In genomic region chr14:24274101-24274543, GRCh38 we compare ENCODE assay signal across 9 cellular contexts. TPM values are rescaled to one million over a fixed set of nuclear protein-coding genes. Genes with fewer than 3 reads are reported as not detected.
DNase-seq lines count a peak whose midpoint lies in the region; ATAC-seq and TF ChIP-seq lines count a peak whose summit lies in the region.
"Had no signal": no experiment of that assay in that cellular context is flagged by ENCODE, and none has a peak within 500 bp of the region (broad histone marks: within the 10 kb centered on the region; RNA-seq: fewer than 3 reads in every experiment).

No MANE protein-coding gene starts in this region.

- peak overlapping the region; percentile 74 for H3K4me2 ChIP-seq in OCI-LY3 (ENCODE audit: low read length)

- H4K20me1 ChIP-seq in OCI-LY3 (ENCODE audit: insufficient read depth, low read length) = no peaks in the 10 kb centered on the region

- peak overlapping the region; percentile 38 for H3K27ac ChIP-seq in OCI-LY3 (ENCODE audit: low read length)

- no peaks in the 10 kb centered on the region for H3K27me3 Mint-ChIP-seq in activated naive CD8-positive, alpha-beta T cell treated with anti-CD3 and anti-CD28 coated beads, Interleukin-2, amount 10 ng/mL, durations not matched to agents 7 days and 5 days

- H3K4me3 Mint-ChIP-seq in activated naive CD8-positive, alpha-beta T cell treated with anti-CD3 and anti-CD28 coated beads, Interleukin-2, amount 10 ng/mL, durations not matched to agents 7 days and 5 days = peak overlapping the region; percentile 75

- no peaks in the 10 kb centered on the region for H3K36me3 ChIP-seq in OCI-LY3 (replicated peaks; ENCODE audit: low read depth, low read length)
- H3K36me3 ChIP-seq: thoracic aorta had no signal

- H3K9me3 ChIP-seq in OCI-LY3 (ENCODE audit: insufficient read depth, low read length) = no peaks in the 10 kb centered on the region
- H3K9me3 ChIP-seq: thoracic aorta had no signal

- H3K36me3 Mint-ChIP-seq in activated naive CD8-positive, alpha-beta T cell treated with anti-CD3 and anti-CD28 coated beads, Interleukin-2, amount 10 ng/mL, durations not matched to agents 7 days and 5 days = peaks cover 6% of the 10 kb centered on the region

- TF ChIP-seq CTCF in OCI-LY3 (IDR thresholded peaks at IDR 0.05; ENCODE audit: low read depth, low read length) = no peak

- H3K27ac Mint-ChIP-seq in activated naive CD8-positive, alpha-beta T cell treated with anti-CD3 and anti-CD28 coated beads, Interleukin-2, amount 10 ng/mL, durations not matched to agents 7 days and 5 days = peak overlapping the region; percentile 94

- DNase-seq in activated naive CD8-positive, alpha-beta T cell treated with anti-CD3 and anti-CD28 coated beads, Interleukin-2, amount 10 ng/mL, durations not matched to agents 7 days and 5 days = no peak
- DNase-seq in stimulated activated CD4-positive, alpha-beta T cell treated with anti-CD3 and anti-CD28 coated beads, Interleukin-2, amount 100 ng/mL, for 4 hours (ENCODE audit: low read depth) = peak; percentile 62
- DNase-seq in NCI-H446 treated with DMSO at 0.1 percent for 48 hours (lab: John Stamatoyannopoulos, UW) (no peak), NCI-H2029 treated with DMSO at 0.1 percent for 48 hours (lab: John Stamatoyannopoulos, UW) (no peak), KG1 (lab: John Stamatoyannopoulos, UW) (no peak)

- POLR2A ChIA-PET in activated naive CD8-positive, alpha-beta T cell treated with anti-CD3 and anti-CD28 coated beads, Interleukin-2, amount 10 ng/mL, durations not matched to agents 7 days and 5 days (lab: Charles Lee) = interaction anchor here (0.7 to 3.6 kb wide), 9 partner anchors 9 to 401 kb away, joined by 3 to 15 read pairs (median 4); partner anchors contain the start of gene TINF2

- H2AFZ ChIP-seq in OCI-LY3 (ENCODE audit: low read depth, low read length) = no peak overlapping the region

- peak; percentile 20 for TF ChIP-seq POLR2A in GM18526 (IDR thresholded peaks at IDR 0.05; ENCODE audit: extremely low read depth, insufficient read length)

- no peaks in the 10 kb centered on the region for H3K27me3 ChIP-seq in OCI-LY3 (ENCODE audit: low read depth, low read length)

- H3K79me2 ChIP-seq in OCI-LY3 (ENCODE audit: low read length) = no peaks in the 10 kb centered on the region

- peaks cover 55% of the 10 kb centered on the region for H3K4me1 ChIP-seq in OCI-LY3 (ENCODE audit: low read length)

- H3K4me1 Mint-ChIP-seq in activated naive CD8-positive, alpha-beta T cell treated with anti-CD3 and anti-CD28 coated beads, Interleukin-2, amount 10 ng/mL, durations not matched to agents 7 days and 5 days = peaks cover 46% of the 10 kb centered on the region

- H3K4me3 ChIP-seq in OCI-LY3 (ENCODE audit: low read length) = peak overlapping the region; percentile 45
- H3K4me3 ChIP-seq: thoracic aorta had no signal

- peak; percentile 40 for ATAC-seq in HG02642 (IDR thresholded peaks at IDR 0.05; ENCODE audit: poor library complexity, unreplicated experiment)
- peak; percentile 9 for ATAC-seq in activated naive CD8-positive, alpha-beta T cell treated with anti-CD3 and anti-CD28 coated beads, Interleukin-2, amount 10 ng/mL, durations not matched to agents 7 days and 5 days (ENCODE audit: low read depth)

- H3K9ac ChIP-seq in OCI-LY3 (ENCODE audit: low read length) = peak overlapping the region; percentile 10; the same call in 1 of the 2 replicates

- H3K9me3 Mint-ChIP-seq in activated naive CD8-positive, alpha-beta T cell treated with anti-CD3 and anti-CD28 coated beads, Interleukin-2, amount 10 ng/mL, durations not matched to agents 7 days and 5 days = no peaks in the 10 kb centered on the region

RNA-seq across cellular contexts. Expression of gene RABGGTA, which starts 2.7 kb away (rescaled TPM):
- total RNA-seq in activated naive CD8-positive, alpha-beta T cell treated with anti-CD3 and anti-CD28 coated beads, Interleukin-2, amount 10 ng/mL, durations not matched to agents 7 days and 5 days = 10 to 100 TPM; 42.1 to 48.8 TPM

RNA-seq across cellular contexts. Expression of gene TGM1, which starts 11.1 kb away (rescaled TPM):
- 1 to 10 TPM; 5.7 to 5.8 TPM for total RNA-seq in activated naive CD8-positive, alpha-beta T cell treated with anti-CD3 and anti-CD28 coated beads, Interleukin-2, amount 10 ng/mL, durations not matched to agents 7 days and 5 days

RNA-seq across cellular contexts. Expression of gene DHRS1, which starts 25.5 kb away (rescaled TPM):
- total RNA-seq in activated naive CD8-positive, alpha-beta T cell treated with anti-CD3 and anti-CD28 coated beads, Interleukin-2, amount 10 ng/mL, durations not matched to agents 7 days and 5 days = 10 to 100 TPM; 36.0 to 41.9 TPM

RNA-seq across cellular contexts. Expression of gene NOP9, which starts 25.5 kb away (rescaled TPM):
- 10 to 100 TPM; 28.7 to 31.1 TPM for total RNA-seq in activated naive CD8-positive, alpha-beta T cell treated with anti-CD3 and anti-CD28 coated beads, Interleukin-2, amount 10 ng/mL, durations not matched to agents 7 days and 5 days

RNA-seq across cellular contexts. Expression of gene TINF2, which starts 31.7 kb away (rescaled TPM):
- 100 to 1,000 TPM; 122 to 124 TPM for total RNA-seq in activated naive CD8-positive, alpha-beta T cell treated with anti-CD3 and anti-CD28 coated beads, Interleukin-2, amount 10 ng/mL, durations not matched to agents 7 days and 5 days
